Comparison of ENCODE assay signal across 2 cellular contexts in the genomic region with DNA sequence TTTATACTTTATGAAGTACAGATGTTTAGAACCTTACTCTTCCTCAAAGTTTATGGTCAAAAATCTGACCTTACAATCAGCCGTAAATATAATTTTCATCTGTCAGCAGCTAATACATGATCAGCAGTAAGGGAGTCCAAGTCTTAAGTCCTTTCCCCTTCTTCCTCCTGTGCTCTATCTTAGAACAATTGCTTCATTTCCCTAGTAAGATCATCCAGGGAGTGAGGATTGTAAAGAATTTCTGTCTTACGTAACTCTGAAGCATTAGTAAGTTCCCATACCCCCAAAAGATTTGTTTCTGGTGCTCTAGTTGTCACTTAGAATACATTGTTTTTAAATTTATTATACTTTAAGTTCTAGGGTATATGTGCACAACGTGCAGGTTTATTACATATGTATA.
TF ChIP-seq lines count a peak whose summit lies in the region.

No MANE protein-coding gene starts in this region.

TF ChIP-seq in IMR-90, 13 proteins besides CTCF, POLR2A, EP300 and RAD21:
- TF ChIP-seq CHD1 (IDR thresholded peaks at IDR 0.05; ENCODE audit: low read depth, low read length) (no peak), CEBPB (IDR thresholded peaks at IDR 0.05; ENCODE audit: low read depth, low read length) (peak; percentile 15; the same call in 1 of the 2 replicates)

TF ChIP-seq in SK-N-SH treated with all-trans-retinoic acid at 6 μM for 48 hours, 23 proteins besides CTCF, POLR2A, EP300 and RAD21:
- TF ChIP-seq BACH2 (CRISPR knock-in tag; IDR thresholded peaks at IDR 0.05; ENCODE audit: borderline replicate concordance) (no peak), ISL1 (CRISPR knock-in tag; IDR thresholded peaks at IDR 0.05) (no peak)
